Comparison of ENCODE assay signal across 24 cellular contexts in the genomic region with DNA sequence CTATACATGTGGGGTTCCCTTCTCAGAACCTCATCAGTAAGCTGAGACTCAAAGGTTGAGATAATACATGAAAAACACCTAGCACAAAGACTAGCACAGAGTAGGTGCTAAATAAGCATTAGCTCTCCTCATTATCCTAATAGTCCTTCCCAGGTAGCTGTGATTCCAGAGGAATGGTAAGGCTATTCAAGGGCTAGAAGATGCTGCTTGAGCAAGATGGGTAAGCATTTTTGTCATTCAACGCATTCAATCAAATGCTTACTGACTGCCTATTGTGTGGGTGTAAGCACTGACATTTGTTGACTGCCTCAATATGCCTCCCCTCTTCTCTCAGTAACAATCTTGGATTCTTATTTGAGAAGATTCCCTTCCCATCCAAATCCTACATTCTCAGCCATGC. TPM values are rescaled to one million over a fixed set of nuclear protein-coding genes. Genes with fewer than 3 reads are reported as not detected.
DNase-seq lines count a peak whose midpoint lies in the region; ATAC-seq, FAIRE-seq and TF ChIP-seq lines count a peak whose summit lies in the region.
"Had no signal": no experiment of that assay in that cellular context is flagged by ENCODE, and none has a peak within 500 bp of the region (broad histone marks: within the 10 kb centered on the region; RNA-seq: fewer than 3 reads in every experiment).

No MANE protein-coding gene starts in this region.

- H3K4me1 Mint-ChIP-seq in activated T-cell treated with anti-CD3 and anti-CD28 coated beads, Interleukin-2, amount 50 U/mL, for 24 hours (ENCODE audit: low read depth) = peaks cover 83% of the 10 kb centered on the region
- peaks cover 78% of the 10 kb centered on the region for H3K4me1 Mint-ChIP-seq in CD8-positive, alpha-beta T cell (ENCODE audit: low read depth)
- H3K4me1 Mint-ChIP-seq in activated T-helper 2 cell treated with anti-CD3 and anti-CD28 coated beads, Interferon-gamma antibody, Interleukin-2, Interleukin-4, amounts not matched to agents 10 μg/mL and 5 μg/mL and 100 μg/mL, durations not matched to agents 14 hours and 24 hours and 36 hours (ENCODE audit: low read depth) = peaks cover 71% of the 10 kb centered on the region
- peaks cover 70 to 81% of the 10 kb centered on the region in 2 donors for H3K4me1 Mint-ChIP-seq in natural killer cell

- CTCF ChIA-PET in CD8-positive, alpha-beta T cell (lab: Charles Lee) = interaction anchor here (0.7 to 13.7 kb wide), 5 partner anchors 14 to 98 kb away, joined by 3 to 587 read pairs (median 5); a partner anchor contains a TSS

- no peak overlapping the region for H3K4me3 ChIP-seq in CD8-positive, alpha-beta T cell (ENCODE audit: low read depth, low read length)
- H3K4me3 ChIP-seq: A549, heart right ventricle, SK-N-MC, thoracic aorta, vagina had no signal

- peaks cover 77% of the 10 kb centered on the region for H3K4me1 ChIP-seq in CD8-positive, alpha-beta T cell (ENCODE audit: insufficient read depth, low read length)

- DNase-seq in activated T-cell treated with anti-CD3 and anti-CD28 coated beads, Interleukin-2, amount 50 U/mL, for 24 hours = no peak
- DNase-seq in activated T-cell treated with anti-CD3 and anti-CD28 coated beads for 4 hours (no peak), natural killer cell (no peak), GM19239 (ENCODE audit: insufficient read length, low spot score) (no peak), cerebellar cortex (ENCODE audit: low spot score) (no peak), GF-D8 (lab: John Stamatoyannopoulos, UW) (no peak)
- no peak for DNase-seq in CD8-positive, alpha-beta T cell
- no peak for DNase-seq in activated T-helper 2 cell treated with anti-CD3 and anti-CD28 coated beads, Interferon-gamma antibody, Interleukin-2, Interleukin-4, amounts not matched to agents 10 μg/mL and 5 μg/mL and 100 μg/mL, durations not matched to agents 14 hours and 24 hours and 36 hours (ENCODE audit: low spot score)
- DNase-seq: foreskin fibroblast; heart right ventricle; left cardiac atrium; NCI-H1092 treated with DMSO at 0.1 percent for 48 hours; NCI-H1930; occipital lobe; small intestine; stimulated activated CD4-positive, alpha-beta T cell treated with anti-CD3 and anti-CD28 coated beads, Interleukin-2, amount 100 ng/mL, for 24 hours had no signal

- no peaks in the 10 kb centered on the region for H3K9me3 Mint-ChIP-seq in activated T-cell treated with anti-CD3 and anti-CD28 coated beads, Interleukin-2, amount 50 U/mL, for 24 hours
- H3K9me3 Mint-ChIP-seq in CD8-positive, alpha-beta T cell = no peaks in the 10 kb centered on the region
- no peaks in the 10 kb centered on the region for H3K9me3 Mint-ChIP-seq in activated T-helper 2 cell treated with anti-CD3 and anti-CD28 coated beads, Interferon-gamma antibody, Interleukin-2, Interleukin-4, amounts not matched to agents 10 μg/mL and 5 μg/mL and 100 μg/mL, durations not matched to agents 14 hours and 24 hours and 36 hours
- H3K9me3 Mint-ChIP-seq in natural killer cell = no peaks in the 10 kb centered on the region

- no peak for FAIRE-seq in GM19239 (lab: Jason Lieb, UNC)
- FAIRE-seq: A549, D721Med, GM18507, small intestine had no signal

- intact Hi-C loops in CD8-positive, alpha-beta T cell (cut with DNase I, micrococcal nuclease) = loop anchor here in 1 of 2 experiments (10.0 kb wide), 1 partner anchor 1093 kb away; a partner anchor contains a TSS
- intact Hi-C loops in activated T-helper 2 cell treated with anti-CD3 and anti-CD28 coated beads, Interferon-gamma antibody, Interleukin-2, Interleukin-4, amounts not matched to agents 10 μg/mL and 5 μg/mL and 100 μg/mL, durations not matched to agents 14 hours and 24 hours and 36 hours (cut with micrococcal nuclease) = no loop called here
- intact Hi-C loops in natural killer cell (cut with micrococcal nuclease) = no loop called here

- no peaks in the 10 kb centered on the region for H3K9me3 ChIP-seq in CD8-positive, alpha-beta T cell (ENCODE audit: low read length)
- H3K9me3 ChIP-seq: A549, heart right ventricle, thoracic aorta, vagina had no signal

- H3K36me3 Mint-ChIP-seq in activated T-cell treated with anti-CD3 and anti-CD28 coated beads, Interleukin-2, amount 50 U/mL, for 24 hours (ENCODE audit: low read depth) = peaks cover 93% of the 10 kb centered on the region
- H3K36me3 Mint-ChIP-seq in CD8-positive, alpha-beta T cell = peaks cover 77% of the 10 kb centered on the region
- peaks cover 87% of the 10 kb centered on the region for H3K36me3 Mint-ChIP-seq in activated T-helper 2 cell treated with anti-CD3 and anti-CD28 coated beads, Interferon-gamma antibody, Interleukin-2, Interleukin-4, amounts not matched to agents 10 μg/mL and 5 μg/mL and 100 μg/mL, durations not matched to agents 14 hours and 24 hours and 36 hours (ENCODE audit: low read depth)
- peaks cover 23% of the 10 kb centered on the region for H3K36me3 Mint-ChIP-seq in natural killer cell

- H3K4me3 Mint-ChIP-seq in activated T-cell treated with anti-CD3 and anti-CD28 coated beads, Interleukin-2, amount 50 U/mL, for 24 hours = no peak overlapping the region
- no peak overlapping the region for H3K4me3 Mint-ChIP-seq in CD8-positive, alpha-beta T cell
- H3K4me3 Mint-ChIP-seq in activated T-helper 2 cell treated with anti-CD3 and anti-CD28 coated beads, Interferon-gamma antibody, Interleukin-2, Interleukin-4, amounts not matched to agents 10 μg/mL and 5 μg/mL and 100 μg/mL, durations not matched to agents 14 hours and 24 hours and 36 hours (ENCODE audit: low read depth) = peak overlapping the region; percentile 19
- no peak overlapping the region for H3K4me3 Mint-ChIP-seq in natural killer cell

- no peaks in the 10 kb centered on the region for H3K27me3 Mint-ChIP-seq in activated T-cell treated with anti-CD3 and anti-CD28 coated beads, Interleukin-2, amount 50 U/mL, for 24 hours
- no peaks in the 10 kb centered on the region for H3K27me3 Mint-ChIP-seq in CD8-positive, alpha-beta T cell (ENCODE audit: low read depth)
- no peaks in the 10 kb centered on the region for H3K27me3 Mint-ChIP-seq in activated T-helper 2 cell treated with anti-CD3 and anti-CD28 coated beads, Interferon-gamma antibody, Interleukin-2, Interleukin-4, amounts not matched to agents 10 μg/mL and 5 μg/mL and 100 μg/mL, durations not matched to agents 14 hours and 24 hours and 36 hours (ENCODE audit: low read depth)
- H3K27me3 Mint-ChIP-seq in natural killer cell (ENCODE audit: low read depth in 2 of 2) = no peaks in the 10 kb centered on the region

- TF ChIP-seq CTCF in CD8-positive, alpha-beta T cell (IDR thresholded peaks at IDR 0.05) = no peak
- no peak for TF ChIP-seq CTCF in natural killer cell (IDR thresholded peaks at IDR 0.05)

- peaks cover 47% of the 10 kb centered on the region for H3K36me3 ChIP-seq in CD8-positive, alpha-beta T cell (ENCODE audit: insufficient read depth, low read length)

- no peak overlapping the region for H3K27ac ChIP-seq in CD8-positive, alpha-beta T cell (ENCODE audit: low read depth, low read length)
- H3K27ac ChIP-seq: A549, heart right ventricle, RWPE1, SK-N-MC, thoracic aorta, vagina, VCaP had no signal

- POLR2A ChIA-PET in CD8-positive, alpha-beta T cell (lab: Charles Lee) = interaction anchor here (0.8 to 14.4 kb wide), 3 partner anchors 20 to 33 kb away, joined by 3 to 773 read pairs (median 91); a partner anchor contains a TSS

- peak overlapping the region; percentile 100 for H3K27ac Mint-ChIP-seq in activated T-cell treated with anti-CD3 and anti-CD28 coated beads, Interleukin-2, amount 50 U/mL, for 24 hours
- H3K27ac Mint-ChIP-seq in CD8-positive, alpha-beta T cell = peak overlapping the region; percentile 72
- H3K27ac Mint-ChIP-seq in activated T-helper 2 cell treated with anti-CD3 and anti-CD28 coated beads, Interferon-gamma antibody, Interleukin-2, Interleukin-4, amounts not matched to agents 10 μg/mL and 5 μg/mL and 100 μg/mL, durations not matched to agents 14 hours and 24 hours and 36 hours = peak overlapping the region; percentile 38
- peak overlapping the region; percentile 87 to 93 for H3K27ac Mint-ChIP-seq in natural killer cell

- H3K27me3 ChIP-seq in CD8-positive, alpha-beta T cell (ENCODE audit: insufficient read depth, low read length) = no peaks in the 10 kb centered on the region
- H3K27me3 ChIP-seq: heart right ventricle, vagina had no signal

- no peak for ATAC-seq in CD8-positive, alpha-beta T cell
- ATAC-seq in natural killer cell = no peak
- ATAC-seq: A549, heart right ventricle, left cardiac atrium had no signal

RNA-seq across cellular contexts. Expression of a gene that starts 4.0 kb away (rescaled TPM):
- total RNA-seq in CD8-positive, alpha-beta T cell = 10 to 100 TPM; 45.2 to 59.7 TPM
- total RNA-seq in activated T-helper 2 cell treated with anti-CD3 and anti-CD28 coated beads, Interferon-gamma antibody, Interleukin-2, Interleukin-4, amounts not matched to agents 10 μg/mL and 5 μg/mL and 100 μg/mL, durations not matched to agents 14 hours and 24 hours and 36 hours = 153 and 160 TPM in 2 replicates
- 10 to 100 TPM; 55.9 to 68.3 (median 68.1) TPM for total RNA-seq in natural killer cell

RNA-seq across cellular contexts. Expression of a gene that starts 19.4 kb away (rescaled TPM):
- total RNA-seq in CD8-positive, alpha-beta T cell = 10 to 100 TPM; 27.9 to 35.3 TPM
- total RNA-seq in activated T-helper 2 cell treated with anti-CD3 and anti-CD28 coated beads, Interferon-gamma antibody, Interleukin-2, Interleukin-4, amounts not matched to agents 10 μg/mL and 5 μg/mL and 100 μg/mL, durations not matched to agents 14 hours and 24 hours and 36 hours = 21.9 and 22.3 TPM in 2 replicates
- 100 to 1,000 TPM; 176 to 282 (median 246) TPM for total RNA-seq in natural killer cell

Comparison
In these comparisons a context has a peak if more than half of its experiments do, and no peak if none do; other contexts are left out.
1. H3K27ac Mint-ChIP-seq: peak in every context shown above with its lines; median percentile 100 in activated T-cell treated with anti-CD3 and anti-CD28 coated beads, Interleukin-2, amount 50 U/mL, for 24 hours; 90 in natural killer cell; 72 in CD8-positive, alpha-beta T cell; 38 in activated T-helper 2 cell treated with anti-CD3 and anti-CD28 coated beads, Interferon-gamma antibody, Interleukin-2, Interleukin-4, amounts not matched to agents 10 μg/mL and 5 μg/mL and 100 μg/mL, durations not matched to agents 14 hours and 24 hours and 36 hours.